In genomic region chr22:32308934-32309333, GRCh38 we compare ENCODE assay signal across 21 cellular contexts. TPM values are rescaled to one million over a fixed set of nuclear protein-coding genes. Genes with fewer than 3 reads are reported as not detected.
A peak's percentile ranks its signal among the peaks of the same experiment; 100 is the strongest.
DNase-seq lines count a peak whose midpoint lies in the region; ATAC-seq and TF ChIP-seq lines count a peak whose summit lies in the region.
"Had no signal": no experiment of that assay in that cellular context is flagged by ENCODE, and none has a peak within 500 bp of the region (broad histone marks: within the 10 kb centered on the region; RNA-seq: fewer than 3 reads in every experiment).

No MANE protein-coding gene starts in this region.

- DNase-seq in Right ventricle myocardium inferior (ENCODE audit: missing footprints) (peak; percentile 26), Right ventricle myocardium superior (no peak), esophagus muscularis mucosa (ENCODE audit: extremely low spot score) (peak; percentile 81), testis (peak; percentile 6), C1 segment of cervical spinal cord (lab: John Stamatoyannopoulos, UW) (no peak)
- DNase-seq: Calu3; CD4-positive, alpha-beta memory T cell; COR-L47; DMS53; DMS79 treated with DMSO at 0.1 percent for 48 hours; GF-D8; GM23248; H7; HCEC 1CT had no signal

- TF ChIP-seq POLR2A in esophagus muscularis mucosa (IDR thresholded peaks at IDR 0.05; ENCODE audit: low read depth) (no peak), testis (IDR thresholded peaks at IDR 0.05) (no peak)

- no peak overlapping the region for H3K27ac ChIP-seq in esophagus muscularis mucosa (replicated peaks in 1 of 4)
- no peak overlapping the region for H3K27ac ChIP-seq in testis
- H3K27ac ChIP-seq: GM23248 had no signal

- no peak for TF ChIP-seq EP300 in esophagus muscularis mucosa (IDR thresholded peaks at IDR 0.05)

- H3K27me3 ChIP-seq in esophagus muscularis mucosa, result peaks cover 0 to 61% (median 0%) of the 10 kb centered on the region in 4 donors
- no peaks in the 10 kb centered on the region for H3K27me3 ChIP-seq in testis

- WGBS in esophagus muscularis mucosa, result 82% methylated on average over 6 of the region's 6 CpGs
- WGBS in testis, 2 donors, result 84 to 87% methylated on average over 6 of the region's 6 CpGs

- intact Hi-C loops in Right ventricle myocardium inferior (cut with DNase I), result no loop called here
- intact Hi-C loops in Right ventricle myocardium superior (cut with DNase I), result no loop called here
- intact Hi-C loops in esophagus muscularis mucosa (cut with DNase I), result no loop called here
- intact Hi-C loops in testis (cut with DNase I; ENCODE audit: low total_unique reads), result no loop called here

- H3K9me3 ChIP-seq in esophagus muscularis mucosa (no peaks in the 10 kb centered on the region), testis (no peaks in the 10 kb centered on the region)

- H3K36me3 ChIP-seq in esophagus muscularis mucosa (no peaks in the 10 kb centered on the region), testis (ENCODE audit: low read depth, missing control alignments) (no peaks in the 10 kb centered on the region)

- H3K4me1 ChIP-seq in esophagus muscularis mucosa, result no peaks in the 10 kb centered on the region
- H3K4me1 ChIP-seq in testis, result no peaks in the 10 kb centered on the region

- ATAC-seq in Right ventricle myocardium inferior (no peak), Right ventricle myocardium superior (ENCODE audit: poor library complexity) (no peak), HG03439 (IDR thresholded peaks at IDR 0.05; ENCODE audit: unreplicated experiment) (no peak)

- no peak overlapping the region for H3K4me3 ChIP-seq in esophagus muscularis mucosa
- H3K4me3 ChIP-seq in testis, result no peak overlapping the region
- H3K4me3 ChIP-seq: GM23248 had no signal

- TF ChIP-seq CTCF in esophagus muscularis mucosa (IDR thresholded peaks at IDR 0.05), result no peak
- no peak for TF ChIP-seq CTCF in testis (IDR thresholded peaks at IDR 0.05)

RNA-seq across cellular contexts. Expression of gene RFPL3, which starts 48.7 kb away (rescaled TPM):
- not detected for total RNA-seq in Right ventricle myocardium inferior
- not detected for total RNA-seq in Right ventricle myocardium superior
- total RNA-seq in esophagus muscularis mucosa, result not detected
- 1 to 10 TPM; 2.6 to 3.6 TPM for total RNA-seq in testis
- 4.1 TPM for polyA plus RNA-seq in testis (ENCODE audit: insufficient read depth, low read depth, low replicate concordance)
- total RNA-seq: A172; A673; Calu3; CD4-positive, alpha-beta memory T cell; Daoy; G401; GM23248; H7 had no signal
- polyA plus RNA-seq: BJ; CD4-positive, alpha-beta memory T cell; GM23248 had no signal

RNA-seq across cellular contexts. Expression of gene SLC5A4, which starts 53.8 kb away (rescaled TPM):
- total RNA-seq in Right ventricle myocardium inferior (not detected), Right ventricle myocardium superior (not detected), esophagus muscularis mucosa (1 to 10 TPM in 1 of 4 donors, under 1 TPM in 2, not detected in 1; 0.19 to 1.2 (median 0.46) TPM), testis (1 to 10 TPM in 1 of 2 donors, under 1 TPM in 1; 0.93 to 1.0 TPM)
- polyA plus RNA-seq in testis (ENCODE audit: insufficient read depth, low read depth, low replicate concordance), result 1.1 TPM
- total RNA-seq: A172; Calu3; CD4-positive, alpha-beta memory T cell; Daoy; G401; GM23248; H1; H7 had no signal
- polyA plus RNA-seq: BJ; CD4-positive, alpha-beta memory T cell; GM23248 had no signal

Comparison
In these comparisons a context has a peak if more than half of its experiments do, and no peak if none do; other contexts are left out.
1. DNase-seq: peak in Right ventricle myocardium inferior (single experiment), esophagus muscularis mucosa (single experiment) and testis (single experiment); none in Right ventricle myocardium superior (single experiment) and C1 segment of cervical spinal cord (0 of 14).